Comparison of ENCODE assay signal across 11 cellular contexts in genomic region chr9:120920495-120921178, GRCh38.
DNase-seq lines count a peak whose midpoint lies in the region; ATAC-seq, FAIRE-seq and TF ChIP-seq lines count a peak whose summit lies in the region.
"Had no signal": no experiment of that assay in that cellular context is flagged by ENCODE, and none has a peak within 500 bp of the region (broad histone marks: within the 10 kb centered on the region; RNA-seq: fewer than 3 reads in every experiment).

No MANE protein-coding gene starts in this region.

- H3K4me3 ChIP-seq in OCI-LY3 (ENCODE audit: low read length) = peak overlapping the region; percentile 30
- H3K4me3 ChIP-seq in coronary artery = peak overlapping the region; percentile 16
- no peak overlapping the region for H3K4me3 ChIP-seq in stomach smooth muscle (ENCODE audit: low read length in 2 of 2)

- no peak overlapping the region for H2AFZ ChIP-seq in OCI-LY3 (ENCODE audit: low read depth, low read length)

- ATAC-seq in GM18867 (IDR thresholded peaks at IDR 0.05; ENCODE audit: unreplicated experiment) = no peak

- peaks cover 66% of the 10 kb centered on the region for H3K36me3 ChIP-seq in OCI-LY3 (replicated peaks; ENCODE audit: low read depth, low read length)
- peaks cover 0 to 5% of the 10 kb centered on the region in 2 donors for H3K36me3 ChIP-seq in stomach smooth muscle (ENCODE audit: control insufficient read depth in 2 of 2, insufficient read depth in 2 of 2, low read length in 2 of 2)

- peaks cover 98% of the 10 kb centered on the region for H3K79me2 ChIP-seq in OCI-LY3 (ENCODE audit: low read length)

- TF ChIP-seq CTCF in OCI-LY3 (IDR thresholded peaks at IDR 0.05; ENCODE audit: low read depth, low read length) = no peak
- TF ChIP-seq CTCF in coronary artery (IDR thresholded peaks at IDR 0.05) = no peak

- no peaks in the 10 kb centered on the region for H3K9me3 ChIP-seq in OCI-LY3 (ENCODE audit: insufficient read depth, low read length)
- peaks cover 0 to 5% of the 10 kb centered on the region in 2 donors for H3K9me3 ChIP-seq in stomach smooth muscle (ENCODE audit: control insufficient read depth in 2 of 2, low read length in 2 of 2)

- peak; percentile 54 for DNase-seq in activated naive CD4-positive, alpha-beta T cell treated with Interleukin-2 at 50 U/mL for 16 hours
- DNase-seq in activated naive CD4-positive, alpha-beta T cell (lab: John Stamatoyannopoulos, UW) = no peak
- DNase-seq in coronary artery (ENCODE audit: low spot score) = no peak
- no peak for DNase-seq in GM19239 (ENCODE audit: insufficient read length, low spot score)
- DNase-seq in H54 (ENCODE audit: insufficient read length, low spot score) = no peak
- DNase-seq: AML-193, glutamatergic neuron, nucleus accumbens had no signal

- TF ChIP-seq POLR2A in H54 (IDR thresholded peaks at IDR 0.05; ENCODE audit: low read depth, low read length) = no peak

- H3K27me3 ChIP-seq in OCI-LY3 (ENCODE audit: low read depth, low read length) (no peaks in the 10 kb centered on the region), stomach smooth muscle (ENCODE audit: control insufficient read depth in 1 of 2, insufficient read depth in 2 of 2, low read length in 2 of 2) (no peaks in the 10 kb centered on the region)

- H3K4me2 ChIP-seq in OCI-LY3 (ENCODE audit: low read length) = peak overlapping the region; percentile 69

- H3K4me1 ChIP-seq in OCI-LY3 (ENCODE audit: low read length) (peaks cover 89% of the 10 kb centered on the region), stomach smooth muscle (ENCODE audit: control insufficient read depth, insufficient read depth, low read length) (peaks cover 55% of the 10 kb centered on the region)

- peak overlapping the region; percentile 73 for H3K9ac ChIP-seq in OCI-LY3 (ENCODE audit: low read length)
- H3K9ac ChIP-seq in stomach smooth muscle (ENCODE audit: low read length in 2 of 2) = peak overlapping the region in 1 of 2 donors; percentile 27

- H4K20me1 ChIP-seq in OCI-LY3 (ENCODE audit: insufficient read depth, low read length) = no peaks in the 10 kb centered on the region

- no peak for FAIRE-seq in GM19239 (lab: Jason Lieb, UNC)
- no peak for FAIRE-seq in H54 (lab: Jason Lieb, UNC)

- H3K27ac ChIP-seq in OCI-LY3 (ENCODE audit: low read length) (peak overlapping the region; percentile 94), coronary artery (peak overlapping the region; percentile 87 to 97), stomach smooth muscle (ENCODE audit: low read length) (peak overlapping the region; percentile 80)

Comparison
In these comparisons a context has a peak if more than half of its experiments do, and no peak if none do; other contexts are left out.
1. H3K4me3 ChIP-seq: peak in OCI-LY3 (single experiment) and coronary artery (single experiment); none in stomach smooth muscle (0 of 2).
2. Peak in every context shown above with its lines, with median percentiles within 50 percentile points of each other: H3K27ac ChIP-seq.